Comparison of ENCODE assay signal across 23 cellular contexts in genomic region chr18:46196627-46197243, GRCh38.
DNase-seq lines count a peak whose midpoint lies in the region; ATAC-seq, FAIRE-seq and TF ChIP-seq lines count a peak whose summit lies in the region.
"Had no signal": no experiment of that assay in that cellular context is flagged by ENCODE, and none has a peak within 500 bp of the region (broad histone marks: within the 10 kb centered on the region; RNA-seq: fewer than 3 reads in every experiment).

No MANE protein-coding gene starts in this region.

- H4K20me1 ChIP-seq in astrocyte (ENCODE audit: insufficient read depth, low read length) (peaks cover 72% of the 10 kb centered on the region), osteoblast (ENCODE audit: insufficient read depth, low read length) (peaks cover 36% of the 10 kb centered on the region)

- H3K4me1 ChIP-seq in astrocyte (ENCODE audit: insufficient read depth, low read length), result peaks cover 11% of the 10 kb centered on the region
- peaks cover 9% of the 10 kb centered on the region for H3K4me1 ChIP-seq in osteoblast (ENCODE audit: insufficient read depth, low read length)
- H3K4me1 ChIP-seq: BE2C had no signal

- no peak for DNase-seq in activated CD4-positive, alpha-beta T cell treated with anti-CD3 and anti-CD28 coated beads for 36 hours
- no peak for DNase-seq in activated CD4-positive, alpha-beta T cell treated with anti-CD3 and anti-CD28 coated beads, Interleukin-2, amount 50 U/mL, for 4 hours
- DNase-seq in EH (ENCODE audit: low read depth) (peak; percentile 39), astrocyte (ENCODE audit: low read depth) (peak; percentile 44), osteoblast (ENCODE audit: insufficient read length, low spot score, missing footprints) (peak; percentile 69), Calu3 (no peak), NCI-H1092 treated with DMSO at 0.1 percent for 48 hours (lab: John Stamatoyannopoulos, UW) (no peak)
- DNase-seq: BE2C; CD4-positive, alpha-beta memory T cell; DND-41; GF-D8; Karpas-422; MM.1S; NCI-H1105 treated with DMSO at 0.1 percent for 48 hours; NCI-H1694 treated with DMSO at 0.1 percent for 48 hours; NCI-H2107; NCI-H2227 treated with DMSO at 0.1 percent for 48 hours; NCI-H524 had no signal

- H3K4me3 ChIP-seq in astrocyte (ENCODE audit: insufficient read depth, low read depth, low read length) (no peak overlapping the region), osteoblast (ENCODE audit: insufficient read depth, low read length) (no peak overlapping the region)

- no peaks in the 10 kb centered on the region for H3K9me3 Mint-ChIP-seq in activated CD4-positive, alpha-beta T cell treated with anti-CD3 and anti-CD28 coated beads for 36 hours (ENCODE audit: low read depth)
- H3K9me3 Mint-ChIP-seq in astrocyte (ENCODE audit: unreplicated experiment) (no peaks in the 10 kb centered on the region), Calu3 (ENCODE audit: low read depth, unreplicated experiment) (no peaks in the 10 kb centered on the region)
- H3K9me3 Mint-ChIP-seq: CD4-positive, alpha-beta memory T cell had no signal

- intact Hi-C loops in activated CD4-positive, alpha-beta T cell treated with anti-CD3 and anti-CD28 coated beads for 36 hours (cut with DNase I, micrococcal nuclease), result no loop called here
- intact Hi-C loops in Calu3 (cut with micrococcal nuclease; ENCODE audit: unreplicated experiment), result no loop called here

- TF ChIP-seq CTCF in astrocyte (IDR thresholded peaks at IDR 0.05; ENCODE audit: insufficient read depth, low read depth, low read length), result no peak
- TF ChIP-seq CTCF in osteoblast (IDR thresholded peaks at IDR 0.05; ENCODE audit: extremely low read depth, low read depth, low read length), result no peak
- no peak for TF ChIP-seq CTCF in Calu3 (IDR thresholded peaks at IDR 0.05; ENCODE audit: unreplicated experiment)

- H3K36me3 ChIP-seq in astrocyte (ENCODE audit: insufficient read depth, low read length), result no peaks in the 10 kb centered on the region
- no peaks in the 10 kb centered on the region for H3K36me3 ChIP-seq in osteoblast (ENCODE audit: insufficient read depth, low read length)
- H3K36me3 ChIP-seq: BE2C had no signal

- H3K36me3 Mint-ChIP-seq in activated CD4-positive, alpha-beta T cell treated with anti-CD3 and anti-CD28 coated beads for 36 hours (ENCODE audit: low read depth), result peaks cover 16% of the 10 kb centered on the region
- H3K36me3 Mint-ChIP-seq in astrocyte (ENCODE audit: low read depth, unreplicated experiment), result peaks cover 4% of the 10 kb centered on the region
- peaks cover 4% of the 10 kb centered on the region for H3K36me3 Mint-ChIP-seq in Calu3 (ENCODE audit: insufficient read depth, unreplicated experiment)

- no peak overlapping the region for H3K4me3 Mint-ChIP-seq in activated CD4-positive, alpha-beta T cell treated with anti-CD3 and anti-CD28 coated beads for 36 hours
- no peak overlapping the region for H3K4me3 Mint-ChIP-seq in astrocyte (ENCODE audit: unreplicated experiment)
- H3K4me3 Mint-ChIP-seq in Calu3 (ENCODE audit: low read depth, unreplicated experiment), result no peak overlapping the region

- H3K4me1 Mint-ChIP-seq in activated CD4-positive, alpha-beta T cell treated with anti-CD3 and anti-CD28 coated beads for 36 hours, result peaks cover 47% of the 10 kb centered on the region
- H3K4me1 Mint-ChIP-seq in astrocyte (ENCODE audit: low read depth, unreplicated experiment) (peaks cover 15% of the 10 kb centered on the region), Calu3 (ENCODE audit: low read depth, unreplicated experiment) (peaks cover 11% of the 10 kb centered on the region)

- H3K27ac Mint-ChIP-seq in activated CD4-positive, alpha-beta T cell treated with anti-CD3 and anti-CD28 coated beads for 36 hours, result peak overlapping the region; percentile 47
- H3K27ac Mint-ChIP-seq in astrocyte (ENCODE audit: unreplicated experiment) (peak overlapping the region; percentile 34), Calu3 (ENCODE audit: unreplicated experiment) (no peak overlapping the region)

- H3K79me2 ChIP-seq in astrocyte (ENCODE audit: insufficient read depth, low read length), result peaks cover 76% of the 10 kb centered on the region
- peaks cover 80% of the 10 kb centered on the region for H3K79me2 ChIP-seq in osteoblast (ENCODE audit: insufficient read depth, low read length)

- H3K4me2 ChIP-seq in astrocyte (ENCODE audit: low read length) (no peak overlapping the region), osteoblast (ENCODE audit: insufficient read depth, low read length) (no peak overlapping the region)

- H3K27me3 Mint-ChIP-seq in activated CD4-positive, alpha-beta T cell treated with anti-CD3 and anti-CD28 coated beads for 36 hours, result no peaks in the 10 kb centered on the region
- H3K27me3 Mint-ChIP-seq in astrocyte (ENCODE audit: low read depth, unreplicated experiment), result no peaks in the 10 kb centered on the region
- no peaks in the 10 kb centered on the region for H3K27me3 Mint-ChIP-seq in Calu3 (ENCODE audit: unreplicated experiment)
- H3K27me3 Mint-ChIP-seq: CD4-positive, alpha-beta memory T cell had no signal

- POLR2A ChIA-PET in activated CD4-positive, alpha-beta T cell treated with anti-CD3 and anti-CD28 coated beads for 36 hours (lab: Charles Lee), result no interaction called here

- H3K9ac ChIP-seq in astrocyte (ENCODE audit: low read length), result no peak overlapping the region

- no peaks in the 10 kb centered on the region for H3K9me3 ChIP-seq in astrocyte (ENCODE audit: insufficient read depth, low read depth, low read length)
- no peaks in the 10 kb centered on the region for H3K9me3 ChIP-seq in osteoblast (ENCODE audit: low read depth, low read length)
- H3K9me3 ChIP-seq: BE2C had no signal

- CTCF ChIA-PET in activated CD4-positive, alpha-beta T cell treated with anti-CD3 and anti-CD28 coated beads for 36 hours (lab: Charles Lee), result interaction anchor here (0.8 to 2.5 kb wide), 2 partner anchors 24 to 40 kb away, joined by 5 to 7 read pairs; a partner anchor contains a TSS
- CTCF ChIA-PET in Calu3 (lab: Charles Lee), result no interaction called here

- H2AFZ ChIP-seq in astrocyte (ENCODE audit: low read depth, low read length) (no peak overlapping the region), osteoblast (ENCODE audit: low read length) (no peak overlapping the region)

- no peak for FAIRE-seq in astrocyte (lab: Jason Lieb, UNC)
- FAIRE-seq: GM12891, GM18507, H1 had no signal

- no peaks in the 10 kb centered on the region for H3K27me3 ChIP-seq in astrocyte (ENCODE audit: insufficient read depth, low read length)
- H3K27me3 ChIP-seq in osteoblast (ENCODE audit: insufficient read depth, low read length), result no peaks in the 10 kb centered on the region
- H3K27me3 ChIP-seq: BE2C had no signal

- H3K27ac ChIP-seq in astrocyte (ENCODE audit: low read depth, low read length) (no peak overlapping the region), osteoblast (ENCODE audit: low read depth, low read length) (no peak overlapping the region)
- H3K27ac ChIP-seq: 22Rv1 had no signal

- no peak for ATAC-seq in activated CD4-positive, alpha-beta T cell treated with anti-CD3 and anti-CD28 coated beads for 36 hours
- ATAC-seq in GM19463 (IDR thresholded peaks at IDR 0.05; ENCODE audit: unreplicated experiment), result no peak

- BruUV-seq in Calu3 (replicated peaks; lab: Mats Ljungman, UMichigan), result no TSS peak

Comparison
In these comparisons a context has a peak if more than half of its experiments do, and no peak if none do; other contexts are left out.
1. DNase-seq: peak in EH (single experiment), astrocyte (single experiment) and osteoblast (single experiment); none in activated CD4-positive, alpha-beta T cell treated with anti-CD3 and anti-CD28 coated beads for 36 hours (single experiment), activated CD4-positive, alpha-beta T cell treated with anti-CD3 and anti-CD28 coated beads, Interleukin-2, amount 50 U/mL, for 4 hours (0 of 2), Calu3 (single experiment) and NCI-H1092 treated with DMSO at 0.1 percent for 48 hours (single experiment).